In genomic region chr9:11973011-11973410, GRCh38 we compare ENCODE assay signal across 28 cellular contexts.
"Had no signal": no experiment of that assay in that cellular context is flagged by ENCODE, and none has a peak within 500 bp of the region (broad histone marks: within the 10 kb centered on the region; RNA-seq: fewer than 3 reads in every experiment).

No MANE protein-coding gene starts in this region.

- H3K4me1 ChIP-seq: colonic mucosa, gastrocnemius medialis, pancreas, psoas muscle, right atrium auricular region, tibial artery had no signal

- H3K36me3 Mint-ChIP-seq: activated naive CD8-positive, alpha-beta T cell treated with anti-CD3 and anti-CD28 coated beads for 36 hours; natural killer cell treated with Interleukin-12 subunit alpha and Interleukin-12 subunit beta and Interleukin-15 and Interleukin-18, amount 100 ng/mL, for 72 hours had no signal

- H3K4me3 Mint-ChIP-seq: activated B cell treated with CpG ODN at 0.5 μM for 24 hours; activated CD4-positive, alpha-beta T cell treated with anti-CD3 and anti-CD28 coated beads for 36 hours; activated naive CD8-positive, alpha-beta T cell treated with anti-CD3 and anti-CD28 coated beads for 36 hours; activated T-cell treated with anti-CD3 and anti-CD28 coated beads, Interleukin-2, amount 50 U/mL, for 4 hours; effector memory CD8-positive, alpha-beta T cell; natural killer cell treated with Interleukin-12 subunit alpha and Interleukin-12 subunit beta and Interleukin-15 and Interleukin-18, amount 100 ng/mL, for 72 hours; stimulated activated naive CD8-positive, alpha-beta T cell treated with anti-CD3 and anti-CD28 coated beads, Interleukin-15, amount 100 ng/mL, for 72 hours; T-helper 1 cell treated with Interleukin-12 subunit alpha and Interleukin-12 subunit beta and Interleukin-4 antibody, amounts not matched to agents 30 μg/mL and 1 μg/mL, for 36 hours had no signal

- H3K36me3 ChIP-seq: brain microvascular endothelial cell, colonic mucosa, gastrocnemius medialis, pancreas, right atrium auricular region, tibial artery had no signal

- H3K9me3 ChIP-seq: colonic mucosa, gastrocnemius medialis, pancreas, psoas muscle, right atrium auricular region, tibial artery had no signal

- H3K27ac Mint-ChIP-seq: activated B cell treated with CpG ODN at 0.5 μM for 24 hours; activated CD4-positive, alpha-beta T cell treated with anti-CD3 and anti-CD28 coated beads for 36 hours; activated naive CD8-positive, alpha-beta T cell treated with anti-CD3 and anti-CD28 coated beads for 36 hours; effector memory CD8-positive, alpha-beta T cell; natural killer cell treated with Interleukin-12 subunit alpha and Interleukin-12 subunit beta and Interleukin-15 and Interleukin-18, amount 100 ng/mL, for 72 hours; stimulated activated naive CD8-positive, alpha-beta T cell treated with anti-CD3 and anti-CD28 coated beads, Interleukin-15, amount 100 ng/mL, for 72 hours; T-helper 1 cell treated with Interleukin-12 subunit alpha and Interleukin-12 subunit beta and Interleukin-4 antibody, amounts not matched to agents 30 μg/mL and 1 μg/mL, for 36 hours had no signal

- H3K4me3 ChIP-seq: colonic mucosa, dorsolateral prefrontal cortex, gastrocnemius medialis, pancreas, psoas muscle, right atrium auricular region, tibial artery had no signal

- H3K27me3 ChIP-seq: brain microvascular endothelial cell, colonic mucosa, dorsolateral prefrontal cortex, gastrocnemius medialis, right atrium auricular region, tibial artery had no signal

- ATAC-seq: activated CD4-positive, alpha-beta T cell treated with anti-CD3 and anti-CD28 coated beads for 36 hours; activated T-cell treated with anti-CD3 and anti-CD28 coated beads, Interleukin-2, amount 50 U/mL, for 4 hours; effector memory CD8-positive, alpha-beta T cell; esophagus mucosa; gastrocnemius medialis; left ventricle myocardium superior; natural killer cell treated with Interleukin-12 subunit alpha and Interleukin-12 subunit beta and Interleukin-15 and Interleukin-18, amount 100 ng/mL, for 72 hours; pancreas; psoas muscle; stimulated activated naive CD8-positive, alpha-beta T cell treated with anti-CD3 and anti-CD28 coated beads, Interleukin-15, amount 100 ng/mL, for 72 hours had no signal

- H3K27ac ChIP-seq: brain microvascular endothelial cell, colonic mucosa, dorsolateral prefrontal cortex, gastrocnemius medialis, pancreas, psoas muscle, right atrium auricular region, tibial artery had no signal

- H3K4me1 Mint-ChIP-seq: activated B cell treated with CpG ODN at 0.5 μM for 24 hours; activated CD4-positive, alpha-beta T cell treated with anti-CD3 and anti-CD28 coated beads for 36 hours; activated naive CD8-positive, alpha-beta T cell treated with anti-CD3 and anti-CD28 coated beads for 36 hours; stimulated activated naive CD8-positive, alpha-beta T cell treated with anti-CD3 and anti-CD28 coated beads, Interleukin-15, amount 100 ng/mL, for 72 hours had no signal

- FAIRE-seq: endothelial cell of umbilical vein, pancreas had no signal

- DNase-seq: activated B cell treated with CpG ODN at 0.5 μM for 24 hours; activated CD4-positive, alpha-beta T cell treated with anti-CD3 and anti-CD28 coated beads for 36 hours; activated CD4-positive, alpha-beta T cell treated with anti-CD3 and anti-CD28 coated beads, Interleukin-2, amount 50 U/mL, for 4 hours; activated CD8-positive, alpha-beta memory T cell treated with anti-CD3 and anti-CD28 coated beads for 24 hours; activated CD8-positive, alpha-beta memory T cell treated with anti-CD3 and anti-CD28 coated beads, Interleukin-2, amount 50 U/mL, for 4 hours; activated naive CD4-positive, alpha-beta T cell treated with Interleukin-2 at 50 U/mL for 16 hours; activated naive CD8-positive, alpha-beta T cell treated with anti-CD3 and anti-CD28 coated beads for 36 hours; activated T-cell treated with anti-CD3 and anti-CD28 coated beads, Interleukin-2, amount 50 U/mL, for 4 hours; amygdala; brain microvascular endothelial cell; caudate nucleus; colonic mucosa; dorsolateral prefrontal cortex; effector memory CD8-positive, alpha-beta T cell; gastrocnemius medialis; hippocampal formation; left ventricle myocardium superior; pancreas; psoas muscle; stimulated activated CD4-positive, alpha-beta T cell treated with anti-CD3 and anti-CD28 coated beads, Interleukin-1b, Interleukin-23, amount 100 ng/mL, for 48 hours; stimulated activated naive CD8-positive, alpha-beta T cell treated with anti-CD3 and anti-CD28 coated beads, Interleukin-15, amount 100 ng/mL, for 72 hours; T1000; tibial artery had no signal

- H3K27me3 Mint-ChIP-seq: activated B cell treated with CpG ODN at 0.5 μM for 24 hours; activated CD4-positive, alpha-beta T cell treated with anti-CD3 and anti-CD28 coated beads for 36 hours; activated naive CD8-positive, alpha-beta T cell treated with anti-CD3 and anti-CD28 coated beads for 36 hours; effector memory CD8-positive, alpha-beta T cell; natural killer cell treated with Interleukin-12 subunit alpha and Interleukin-12 subunit beta and Interleukin-15 and Interleukin-18, amount 100 ng/mL, for 72 hours; stimulated activated naive CD8-positive, alpha-beta T cell treated with anti-CD3 and anti-CD28 coated beads, Interleukin-15, amount 100 ng/mL, for 72 hours had no signal
